ENCODE assay signal across 15 cellular contexts in genomic region chr2:110977388-110977787, GRCh38.
DNase-seq lines count a peak whose midpoint lies in the region; ATAC-seq, FAIRE-seq and TF ChIP-seq lines count a peak whose summit lies in the region.
"Had no signal": no experiment of that assay in that cellular context is flagged by ENCODE, and none has a peak within 500 bp of the region (broad histone marks: within the 10 kb centered on the region; RNA-seq: fewer than 3 reads in every experiment).

No MANE protein-coding gene starts in this region.

- no peak for TF ChIP-seq CTCF in mucosa of descending colon (IDR thresholded peaks at IDR 0.05)
- TF ChIP-seq CTCF in foreskin fibroblast (IDR thresholded peaks at IDR 0.05; ENCODE audit: low read depth, low read length), result no peak
- TF ChIP-seq CTCF in pancreas (IDR thresholded peaks at IDR 0.05), result no peak

- H3K4me3 ChIP-seq in mucosa of descending colon, result no peak overlapping the region
- no peak overlapping the region for H3K4me3 ChIP-seq in foreskin fibroblast (ENCODE audit: low read depth in 1 of 2, low read length in 2 of 2)
- H3K4me3 ChIP-seq in pancreas, result no peak overlapping the region
- H3K4me3 ChIP-seq: GM12878, GM23338 had no signal

- H3K36me3 ChIP-seq in mucosa of descending colon (ENCODE audit: low read depth) (no peaks in the 10 kb centered on the region), pancreas (no peaks in the 10 kb centered on the region)

- intact Hi-C loops in mucosa of descending colon (cut with DNase I, micrococcal nuclease) (no loop called here), pancreas (cut with DNase I) (no loop called here)

- H3K4me1 ChIP-seq in mucosa of descending colon (ENCODE audit: low read depth) (no peaks in the 10 kb centered on the region), pancreas (no peaks in the 10 kb centered on the region)

- H3K9me3 ChIP-seq in mucosa of descending colon, result no peaks in the 10 kb centered on the region
- no peaks in the 10 kb centered on the region for H3K9me3 ChIP-seq in pancreas

- DNase-seq in SKM-1 treated with dmso at 0.1 percent for 144 hours (lab: John Stamatoyannopoulos, UW; ENCODE audit: unreplicated experiment) (peak; percentile 9), SKM-1 (lab: John Stamatoyannopoulos, UW; ENCODE audit: unreplicated experiment) (no peak), MV-4-11 (lab: John Stamatoyannopoulos, UW) (peak; percentile 61), mucosa of descending colon (no peak), foreskin fibroblast (no peak), pancreas (no peak)
- DNase-seq: C1 segment of cervical spinal cord; CD4-positive, alpha-beta memory T cell; DMS79; H7 had no signal

- 63 to 72% methylated on average over 4 of the region's 4 CpGs for WGBS in pancreas, 2 donors

- FAIRE-seq in endometrium (lab: Jason Lieb, UNC) (peak; percentile 55), pancreas (lab: Jason Lieb, UNC) (no peak)
- FAIRE-seq: A204.1, GM12878, GM18507 had no signal

- ATAC-seq in mucosa of descending colon, result no peak
- no peak for ATAC-seq in pancreas
- ATAC-seq: GM12878, GM23338 had no signal

- H3K27me3 ChIP-seq in pancreas, result no peaks in the 10 kb centered on the region

- H3K27ac ChIP-seq in pancreas, result no peak overlapping the region

Comparison
In these comparisons a context has a peak if more than half of its experiments do, and no peak if none do; other contexts are left out.
1. DNase-seq: peak in SKM-1 treated with dmso at 0.1 percent for 144 hours (single experiment) and MV-4-11 (single experiment); none in SKM-1 (single experiment), mucosa of descending colon (0 of 3), foreskin fibroblast (0 of 2) and pancreas (0 of 6).